In genomic region chr18:46346896-46347630, GRCh38 we compare ENCODE assay signal across 26 cellular contexts.
"Had no signal": no experiment of that assay in that cellular context is flagged by ENCODE, and none has a peak within 500 bp of the region (broad histone marks: within the 10 kb centered on the region; RNA-seq: fewer than 3 reads in every experiment).

No MANE protein-coding gene starts in this region.

- H3K36me3 Mint-ChIP-seq: memory B cell, T-cell had no signal

- H3K27me3 Mint-ChIP-seq: activated T-cell treated with anti-CD3 and anti-CD28 coated beads, Interleukin-2, amount 50 U/mL, for 24 hours; activated T-helper 17 cell treated with anti-CD3 and anti-CD28 coated beads, Interleukin-2, amount 50 U/mL, for 72 hours; memory B cell; T-cell; type B pancreatic cell had no signal

- DNase-seq: activated CD4-positive, alpha-beta T cell treated with anti-CD3 and anti-CD28 coated beads, Interleukin-2, amount 50 U/mL, for 4 hours; activated CD8-positive, alpha-beta memory T cell treated with anti-CD3 and anti-CD28 coated beads for 24 hours; activated CD8-positive, alpha-beta memory T cell treated with anti-CD3 and anti-CD28 coated beads, Interleukin-2, amount 50 U/mL, for 4 hours; activated naive CD4-positive, alpha-beta T cell; activated T-cell treated with anti-CD3 and anti-CD28 coated beads, Interleukin-2, amount 50 U/mL, for 24 hours; amygdala; dermis blood vessel endothelial cell; effector CD8-positive, alpha-beta T cell; foreskin keratinocyte; kidney glomerular epithelial cell; left ventricle myocardium inferior; stimulated activated CD4-positive, alpha-beta T cell treated with anti-CD3 and anti-CD28 coated beads, Interleukin-2, amount 100 ng/mL, for 48 hours; stimulated activated CD8-positive, alpha-beta memory T cell treated with anti-CD3 and anti-CD28 coated beads, Interleukin-4, amount 100 ng/mL, for 48 hours; stimulated activated naive CD4-positive, alpha-beta T cell treated with Interleukin-2 at 50 U/mL for 16 hours; T-cell had no signal

- ATAC-seq: activated CD4-positive, CD25-positive, alpha-beta regulatory T cell treated with anti-CD3 and anti-CD28 coated beads, Interleukin-2, amount 50 U/mL, for 24 hours; activated T-helper 17 cell treated with anti-CD3 and anti-CD28 coated beads, Interleukin-2, amount 50 U/mL, for 72 hours; foreskin keratinocyte; sciatic nerve; SK-N-SH treated with all-trans-retinoic acid at 6 μM for 48 hours; T-cell had no signal

- H3K9me3 Mint-ChIP-seq: activated T-cell treated with anti-CD3 and anti-CD28 coated beads, Interleukin-2, amount 50 U/mL, for 24 hours; activated T-helper 17 cell treated with anti-CD3 and anti-CD28 coated beads, Interleukin-2, amount 50 U/mL, for 72 hours; memory B cell; neural crest cell; T-cell; T-helper 2 cell treated with Interferon-gamma antibody and Interleukin-4, amounts not matched to agents 5 μg/mL and 100 μg/mL, for 36 hours; type B pancreatic cell had no signal

- H3K4me3 Mint-ChIP-seq: activated T-cell treated with anti-CD3 and anti-CD28 coated beads, Interleukin-2, amount 50 U/mL, for 24 hours; activated T-helper 17 cell treated with anti-CD3 and anti-CD28 coated beads, Interleukin-2, amount 50 U/mL, for 72 hours; memory B cell; neural crest cell; T-cell; T-helper 2 cell treated with Interferon-gamma antibody and Interleukin-4, amounts not matched to agents 5 μg/mL and 100 μg/mL, for 36 hours; type B pancreatic cell had no signal

- H3K27ac ChIP-seq: cardiac muscle cell, foreskin keratinocyte, left ventricle myocardium inferior, thoracic aorta, VCaP had no signal

- H3K27ac Mint-ChIP-seq: activated T-cell treated with anti-CD3 and anti-CD28 coated beads, Interleukin-2, amount 50 U/mL, for 24 hours; activated T-helper 17 cell treated with anti-CD3 and anti-CD28 coated beads, Interleukin-2, amount 50 U/mL, for 72 hours; memory B cell; T-cell; type B pancreatic cell had no signal
